In genomic region chrX:131202766-131203165, GRCh38 we compare ENCODE assay signal across 39 cellular contexts.
"Had no signal": no experiment of that assay in that cellular context is flagged by ENCODE, and none has a peak within 500 bp of the region (broad histone marks: within the 10 kb centered on the region; RNA-seq: fewer than 3 reads in every experiment).

No MANE protein-coding gene starts in this region.

- H3K36me3 Mint-ChIP-seq: activated naive CD4-positive, alpha-beta T cell treated with anti-CD3 and anti-CD28 coated beads, Interleukin-2, amount 10 ng/mL, durations not matched to agents 7 days and 5 days; activated naive CD4-positive, alpha-beta T cell treated with anti-CD3 and anti-CD28 coated beads, Interleukin-2, amount 50 U/mL, for 24 hours; activated naive CD4-positive, alpha-beta T cell treated with anti-CD3 and anti-CD28 coated beads, Interleukin-2, amount 50 U/mL, for 72 hours; activated naive CD8-positive, alpha-beta T cell; activated naive CD8-positive, alpha-beta T cell treated with anti-CD3 and anti-CD28 coated beads for 36 hours; activated naive CD8-positive, alpha-beta T cell treated with anti-CD3 and anti-CD28 coated beads, Interleukin-2, amount 10 ng/mL, durations not matched to agents 7 days and 5 days; brain had no signal

- H3K4me1 ChIP-seq: adrenal gland, ascending aorta, body of pancreas, breast epithelium had no signal

- H3K9me3 Mint-ChIP-seq: activated naive CD4-positive, alpha-beta T cell treated with anti-CD3 and anti-CD28 coated beads for 36 hours; activated naive CD4-positive, alpha-beta T cell treated with anti-CD3 and anti-CD28 coated beads, Interleukin-2, amount 10 ng/mL, durations not matched to agents 7 days and 5 days; activated naive CD4-positive, alpha-beta T cell treated with anti-CD3 and anti-CD28 coated beads, Interleukin-2, amount 50 U/mL, for 24 hours; activated naive CD4-positive, alpha-beta T cell treated with anti-CD3 and anti-CD28 coated beads, Interleukin-2, amount 50 U/mL, for 72 hours; activated naive CD8-positive, alpha-beta T cell treated with anti-CD3 and anti-CD28 coated beads for 36 hours; activated naive CD8-positive, alpha-beta T cell treated with anti-CD3 and anti-CD28 coated beads, Interleukin-2, amount 10 ng/mL, durations not matched to agents 7 days and 5 days; activated naive CD8-positive, alpha-beta T cell treated with anti-CD3 and anti-CD28 coated beads, Interleukin-2, amount 50 U/mL, for 24 hours; activated T-cell treated with anti-CD3 and anti-CD28 coated beads, Interleukin-2, amount 50 U/mL, for 24 hours; activated T-cell treated with anti-CD3 and anti-CD28 coated beads, Interleukin-2, amount 50 U/mL, for 4 hours; activated T-cell treated with anti-CD3 and anti-CD28 coated beads, Interleukin-2, amount 50 U/mL, for 72 hours; activated T-helper 1 cell treated with anti-CD3 and anti-CD28 coated beads, Interleukin-12 subunit alpha, Interleukin-12 subunit beta, Interleukin-2, Interleukin-4 antibody, amounts not matched to agents 30 ng/mL and 10 ng/mL and 1 ng/mL, durations not matched to agents 14 hours and 24 hours and 36 hours; activated T-helper 17 cell treated with anti-CD3 and anti-CD28 coated beads, Interleukin-2, amount 50 U/mL, for 72 hours; activated T-helper 2 cell treated with anti-CD3 and anti-CD28 coated beads, Interferon-gamma antibody, Interleukin-2, Interleukin-4, amounts not matched to agents 10 μg/mL and 5 μg/mL and 100 μg/mL, durations not matched to agents 14 hours and 24 hours and 36 hours; brain; central memory CD8-positive, alpha-beta T cell had no signal

- H3K27me3 Mint-ChIP-seq: activated naive CD4-positive, alpha-beta T cell treated with anti-CD3 and anti-CD28 coated beads, Interleukin-2, amount 10 ng/mL, durations not matched to agents 7 days and 5 days; activated naive CD8-positive, alpha-beta T cell; activated naive CD8-positive, alpha-beta T cell treated with anti-CD3 and anti-CD28 coated beads for 36 hours; activated naive CD8-positive, alpha-beta T cell treated with anti-CD3 and anti-CD28 coated beads, Interleukin-2, amount 10 ng/mL, durations not matched to agents 7 days and 5 days; activated naive CD8-positive, alpha-beta T cell treated with anti-CD3 and anti-CD28 coated beads, Interleukin-2, amount 50 U/mL, for 24 hours; brain; central memory CD8-positive, alpha-beta T cell had no signal

- FAIRE-seq: bronchial epithelial cell had no signal

- DNase-seq: activated effector memory CD4-positive, alpha-beta T cell treated with anti-CD3 and anti-CD28 coated beads, Interleukin-2, amount 50 U/mL, for 16 hours; activated effector memory CD4-positive, alpha-beta T cell treated with Interleukin-2 at 50 U/mL for 16 hours; activated gamma-delta T cell; activated gamma-delta T cell treated with Interleukin-2 at 50 U/mL for 16 hours; activated naive CD4-positive, alpha-beta T cell; activated naive CD4-positive, alpha-beta T cell treated with anti-CD3 and anti-CD28 coated beads for 36 hours; activated naive CD4-positive, alpha-beta T cell treated with anti-CD3 and anti-CD28 coated beads, Interleukin-2, amount 10 ng/mL, durations not matched to agents 7 days and 5 days; activated naive CD4-positive, alpha-beta T cell treated with anti-CD3 and anti-CD28 coated beads, Interleukin-2, amount 50 U/mL, for 16 hours; activated naive CD4-positive, alpha-beta T cell treated with Interleukin-2 at 50 U/mL for 16 hours; activated naive CD8-positive, alpha-beta T cell treated with anti-CD3 and anti-CD28 coated beads for 36 hours; activated naive CD8-positive, alpha-beta T cell treated with anti-CD3 and anti-CD28 coated beads, Interleukin-2, amount 10 ng/mL, durations not matched to agents 7 days and 5 days; activated naive CD8-positive, alpha-beta T cell treated with anti-CD3 and anti-CD28 coated beads, Interleukin-2, amount 50 U/mL, for 24 hours; activated T-cell treated with anti-CD3 and anti-CD28 coated beads, Interleukin-2, amount 50 U/mL, for 1 hour; activated T-cell treated with anti-CD3 and anti-CD28 coated beads, Interleukin-2, amount 50 U/mL, for 24 hours; activated T-cell treated with anti-CD3 and anti-CD28 coated beads, Interleukin-2, amount 50 U/mL, for 4 hours; activated T-cell treated with anti-CD3 and anti-CD28 coated beads, Interleukin-2, amount 50 U/mL, for 48 hours; activated T-cell treated with anti-CD3 and anti-CD28 coated beads, Interleukin-2, amount 50 U/mL, for 72 hours; adrenal gland; amniotic stem cell; amygdala; anterior cingulate cortex; aorta; body of pancreas; brain microvascular endothelial cell; caudate nucleus; central memory CD4-positive, alpha-beta T cell; cerebellar nuclear complex had no signal

- H3K27me3 ChIP-seq: ascending aorta, body of pancreas, brain microvascular endothelial cell, cardiac muscle cell had no signal

- H3K9me3 ChIP-seq: adrenal gland, ascending aorta, body of pancreas, breast epithelium had no signal

- H3K4me3 ChIP-seq: adrenal gland, ascending aorta, body of pancreas, breast epithelium, cardiac muscle cell had no signal

- ATAC-seq: activated naive CD4-positive, alpha-beta T cell treated with anti-CD3 and anti-CD28 coated beads, Interleukin-2, amount 50 U/mL, for 72 hours; activated naive CD8-positive, alpha-beta T cell treated with anti-CD3 and anti-CD28 coated beads, Interleukin-2, amount 50 U/mL, for 24 hours; activated T-cell treated with anti-CD3 and anti-CD28 coated beads, Interleukin-2, amount 50 U/mL, for 4 hours; activated T-cell treated with anti-CD3 and anti-CD28 coated beads, Interleukin-2, amount 50 U/mL, for 72 hours; activated T-helper 17 cell treated with anti-CD3 and anti-CD28 coated beads, Interleukin-2, amount 50 U/mL, for 72 hours; body of pancreas had no signal

- H3K36me3 ChIP-seq: adrenal gland, ascending aorta, brain microvascular endothelial cell, breast epithelium, cardiac muscle cell had no signal

- H3K4me3 Mint-ChIP-seq: activated naive CD4-positive, alpha-beta T cell treated with anti-CD3 and anti-CD28 coated beads for 36 hours; activated naive CD4-positive, alpha-beta T cell treated with anti-CD3 and anti-CD28 coated beads, Interleukin-2, amount 10 ng/mL, durations not matched to agents 7 days and 5 days; activated naive CD4-positive, alpha-beta T cell treated with anti-CD3 and anti-CD28 coated beads, Interleukin-2, amount 50 U/mL, for 24 hours; activated naive CD8-positive, alpha-beta T cell; activated naive CD8-positive, alpha-beta T cell treated with anti-CD3 and anti-CD28 coated beads for 36 hours; activated naive CD8-positive, alpha-beta T cell treated with anti-CD3 and anti-CD28 coated beads, Interleukin-2, amount 10 ng/mL, durations not matched to agents 7 days and 5 days; activated naive CD8-positive, alpha-beta T cell treated with anti-CD3 and anti-CD28 coated beads, Interleukin-2, amount 50 U/mL, for 24 hours; activated T-cell treated with anti-CD3 and anti-CD28 coated beads, Interleukin-2, amount 50 U/mL, for 24 hours; activated T-cell treated with anti-CD3 and anti-CD28 coated beads, Interleukin-2, amount 50 U/mL, for 4 hours; activated T-cell treated with anti-CD3 and anti-CD28 coated beads, Interleukin-2, amount 50 U/mL, for 72 hours; activated T-helper 1 cell treated with anti-CD3 and anti-CD28 coated beads, Interleukin-12 subunit alpha, Interleukin-12 subunit beta, Interleukin-2, Interleukin-4 antibody, amounts not matched to agents 30 ng/mL and 10 ng/mL and 1 ng/mL, durations not matched to agents 14 hours and 24 hours and 36 hours; activated T-helper 17 cell treated with anti-CD3 and anti-CD28 coated beads, Interleukin-2, amount 50 U/mL, for 72 hours; brain; central memory CD8-positive, alpha-beta T cell had no signal

- H3K27ac Mint-ChIP-seq: activated naive CD4-positive, alpha-beta T cell treated with anti-CD3 and anti-CD28 coated beads for 36 hours; activated naive CD4-positive, alpha-beta T cell treated with anti-CD3 and anti-CD28 coated beads, Interleukin-2, amount 10 ng/mL, durations not matched to agents 7 days and 5 days; activated naive CD4-positive, alpha-beta T cell treated with anti-CD3 and anti-CD28 coated beads, Interleukin-2, amount 50 U/mL, for 24 hours; activated naive CD4-positive, alpha-beta T cell treated with anti-CD3 and anti-CD28 coated beads, Interleukin-2, amount 50 U/mL, for 72 hours; activated naive CD8-positive, alpha-beta T cell; activated naive CD8-positive, alpha-beta T cell treated with anti-CD3 and anti-CD28 coated beads for 36 hours; activated naive CD8-positive, alpha-beta T cell treated with anti-CD3 and anti-CD28 coated beads, Interleukin-2, amount 10 ng/mL, durations not matched to agents 7 days and 5 days; activated naive CD8-positive, alpha-beta T cell treated with anti-CD3 and anti-CD28 coated beads, Interleukin-2, amount 50 U/mL, for 24 hours; activated T-cell treated with anti-CD3 and anti-CD28 coated beads, Interleukin-2, amount 50 U/mL, for 24 hours; activated T-cell treated with anti-CD3 and anti-CD28 coated beads, Interleukin-2, amount 50 U/mL, for 72 hours; activated T-helper 1 cell treated with anti-CD3 and anti-CD28 coated beads, Interleukin-12 subunit alpha, Interleukin-12 subunit beta, Interleukin-2, Interleukin-4 antibody, amounts not matched to agents 30 ng/mL and 10 ng/mL and 1 ng/mL, durations not matched to agents 14 hours and 24 hours and 36 hours; activated T-helper 17 cell treated with anti-CD3 and anti-CD28 coated beads, Interleukin-2, amount 50 U/mL, for 72 hours; activated T-helper 2 cell treated with anti-CD3 and anti-CD28 coated beads, Interferon-gamma antibody, Interleukin-2, Interleukin-4, amounts not matched to agents 10 μg/mL and 5 μg/mL and 100 μg/mL, durations not matched to agents 14 hours and 24 hours and 36 hours; brain had no signal

- H3K27ac ChIP-seq: adrenal gland, ascending aorta, body of pancreas, brain microvascular endothelial cell, breast epithelium, cardiac muscle cell had no signal

- H3K4me1 Mint-ChIP-seq: activated naive CD4-positive, alpha-beta T cell treated with anti-CD3 and anti-CD28 coated beads, Interleukin-2, amount 10 ng/mL, durations not matched to agents 7 days and 5 days; activated naive CD4-positive, alpha-beta T cell treated with anti-CD3 and anti-CD28 coated beads, Interleukin-2, amount 50 U/mL, for 24 hours; activated naive CD8-positive, alpha-beta T cell treated with anti-CD3 and anti-CD28 coated beads for 36 hours; activated naive CD8-positive, alpha-beta T cell treated with anti-CD3 and anti-CD28 coated beads, Interleukin-2, amount 10 ng/mL, durations not matched to agents 7 days and 5 days; activated naive CD8-positive, alpha-beta T cell treated with anti-CD3 and anti-CD28 coated beads, Interleukin-2, amount 50 U/mL, for 24 hours; activated T-helper 17 cell treated with anti-CD3 and anti-CD28 coated beads, Interleukin-2, amount 50 U/mL, for 72 hours; central memory CD8-positive, alpha-beta T cell had no signal
